In the genomic region with DNA sequence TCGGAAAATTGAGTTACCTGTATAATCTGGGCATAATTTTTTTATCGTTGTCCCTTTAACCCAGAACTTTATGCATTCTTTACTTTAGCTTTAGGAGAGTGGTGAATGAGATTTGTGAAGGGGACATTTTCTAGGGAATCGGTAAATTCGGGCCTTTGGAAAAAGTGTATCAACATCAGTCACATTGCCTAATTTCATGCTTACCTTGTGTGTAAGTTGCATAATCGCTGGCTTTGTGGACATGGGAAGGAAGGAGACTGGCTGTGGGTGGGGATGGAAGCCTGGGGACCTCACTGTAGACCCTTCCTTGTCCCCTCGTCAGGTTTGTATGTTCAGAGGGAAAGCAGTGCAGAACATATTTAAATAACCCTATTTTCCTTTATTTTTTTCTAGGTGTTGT, we compare ENCODE assay signal across 29 cellular contexts. TPM values are rescaled to one million over a fixed set of nuclear protein-coding genes. Genes with fewer than 3 reads are reported as not detected.
DNase-seq lines count a peak whose midpoint lies in the region; ATAC-seq and TF ChIP-seq lines count a peak whose summit lies in the region.
"Had no signal": no experiment of that assay in that cellular context is flagged by ENCODE, and none has a peak within 500 bp of the region (broad histone marks: within the 10 kb centered on the region; RNA-seq: fewer than 3 reads in every experiment).

No MANE protein-coding gene starts in this region.

- CTCF ChIA-PET in WTC11 (lab: Charles Lee), result no interaction called here

- H3K27me3 ChIP-seq in BE2C (no peaks in the 10 kb centered on the region), HAP-1 (ENCODE audit: low read depth) (no peaks in the 10 kb centered on the region)
- H3K27me3 ChIP-seq: testis had no signal

- DNase-seq in activated T-cell treated with anti-CD3 and anti-CD28 coated beads, Interleukin-2, amount 50 U/mL, for 72 hours, result no peak
- DNase-seq in activated T-cell treated with anti-CD3 and anti-CD28 coated beads, Interleukin-2, amount 50 U/mL, for 48 hours, result no peak
- DNase-seq in WTC11 (ENCODE audit: low spot score) (no peak), glutamatergic neuron (no peak), BE2C (no peak), C1 segment of cervical spinal cord (lab: John Stamatoyannopoulos, UW) (no peak), HAP-1 (ENCODE audit: low spot score in 2 of 2) (no peak)
- DNase-seq: activated CD4-positive, CD25-positive, alpha-beta regulatory T cell treated with anti-CD3 and anti-CD28 coated beads, Interleukin-2, amount 50 U/mL, for 72 hours; activated CD8-positive, alpha-beta memory T cell treated with anti-CD3 and anti-CD28 coated beads for 24 hours; activated effector memory CD4-positive, alpha-beta T cell treated with anti-CD3 and anti-CD28 coated beads, Interleukin-2, amount 50 U/mL, for 16 hours; CD4-positive, CD25-positive, alpha-beta regulatory T cell; DND-41; GF-D8; GM23248; Karpas-422; left cardiac atrium; MV-4-11; NCI-H1436 treated with DMSO at 0.1 percent for 48 hours; NCI-H2081 treated with DMSO at 0.1 percent for 48 hours; NCI-H2227 treated with DMSO at 0.1 percent for 48 hours; NCI-H526; NK-92 treated with Interleukin-12 subunit alpha and Interleukin-12 subunit beta, amount 100 ng/mL, for 24 hours; right cardiac atrium; Right ventricle myocardium superior; stimulated activated CD4-positive, alpha-beta T cell treated with anti-CD3 and anti-CD28 coated beads, Interleukin-1b, Interleukin-23, amount 100 ng/mL, for 48 hours; stimulated activated naive CD4-positive, alpha-beta T cell treated with Interleukin-2 at 50 U/mL for 16 hours; T-helper 2 cell; testis had no signal

- H3K4me1 Mint-ChIP-seq in activated T-cell treated with anti-CD3 and anti-CD28 coated beads, Interleukin-2, amount 50 U/mL, for 72 hours (ENCODE audit: low read depth), result peaks cover 44% of the 10 kb centered on the region
- H3K4me1 Mint-ChIP-seq in WTC11 (peaks cover 26% of the 10 kb centered on the region), glutamatergic neuron (ENCODE audit: low read depth, unreplicated experiment) (peaks cover 13% of the 10 kb centered on the region), nephron (peaks cover 29% of the 10 kb centered on the region)

- TF ChIP-seq CTCF in WTC11 (IDR thresholded peaks at IDR 0.05) (no peak), glutamatergic neuron (IDR thresholded peaks at IDR 0.05; ENCODE audit: partially characterized antibody, unreplicated experiment) (no peak), nephron (IDR thresholded peaks at IDR 0.05; ENCODE audit: unreplicated experiment in 3 of 3) (no peak), BE2C (IDR thresholded peaks at IDR 0.05; ENCODE audit: low read depth, low read length) (no peak)

- no peaks in the 10 kb centered on the region for H3K4me1 ChIP-seq in BE2C
- H3K4me1 ChIP-seq in HAP-1, result peaks cover 25% of the 10 kb centered on the region

- no peak for ATAC-seq in activated T-cell treated with anti-CD3 and anti-CD28 coated beads, Interleukin-2, amount 50 U/mL, for 72 hours (replicated peaks in 1 of 2)
- no peak for ATAC-seq in WTC11
- ATAC-seq: left cardiac atrium, right cardiac atrium had no signal

- H3K36me3 ChIP-seq in BE2C (peaks cover 44% of the 10 kb centered on the region), HAP-1 (replicated peaks) (peaks cover 67% of the 10 kb centered on the region)

- no peak overlapping the region for H3K27ac Mint-ChIP-seq in activated T-cell treated with anti-CD3 and anti-CD28 coated beads, Interleukin-2, amount 50 U/mL, for 72 hours
- peak overlapping the region; percentile 31; the same call in 1 of the 2 replicates for H3K27ac Mint-ChIP-seq in WTC11
- H3K27ac Mint-ChIP-seq in glutamatergic neuron (ENCODE audit: unreplicated experiment), result no peak overlapping the region
- H3K27ac Mint-ChIP-seq in nephron, result no peak overlapping the region

- H3K9me3 ChIP-seq in BE2C (no peaks in the 10 kb centered on the region), HAP-1 (no peaks in the 10 kb centered on the region)
- H3K9me3 ChIP-seq: testis had no signal

- POLR2A ChIA-PET in WTC11 (lab: Charles Lee), result no interaction called here

- no peaks in the 10 kb centered on the region for H3K27me3 Mint-ChIP-seq in activated T-cell treated with anti-CD3 and anti-CD28 coated beads, Interleukin-2, amount 50 U/mL, for 72 hours (ENCODE audit: low read depth)
- H3K27me3 Mint-ChIP-seq in WTC11 (ENCODE audit: low read depth) (no peaks in the 10 kb centered on the region), glutamatergic neuron (ENCODE audit: unreplicated experiment) (peaks cover 6% of the 10 kb centered on the region), nephron (ENCODE audit: low read depth) (peaks cover 7% of the 10 kb centered on the region)
- H3K27me3 Mint-ChIP-seq: CD4-positive, CD25-positive, alpha-beta regulatory T cell had no signal

- in situ Hi-C loops in HAP-1 (cut with MboI; ENCODE audit: low sequenced_read_pairs), result no loop called here

- H3K4me3 ChIP-seq in BE2C (ENCODE audit: low read depth, low read length), result no peak overlapping the region
- H3K4me3 ChIP-seq in HAP-1, result no peak overlapping the region; the same call in 1 of the 2 replicates
- H3K4me3 ChIP-seq: GM23248, testis had no signal

- peak overlapping the region; percentile 25 to 98 for H3K4me3 Mint-ChIP-seq in activated T-cell treated with anti-CD3 and anti-CD28 coated beads, Interleukin-2, amount 50 U/mL, for 72 hours
- peak overlapping the region; percentile 24; the same call in 1 of the 2 replicates for H3K4me3 Mint-ChIP-seq in WTC11
- H3K4me3 Mint-ChIP-seq in glutamatergic neuron (ENCODE audit: unreplicated experiment), result peak overlapping the region; percentile 71
- peak overlapping the region in 2 of 3 experiments; percentile 18 to 32 for H3K4me3 Mint-ChIP-seq in nephron

- peaks cover 30 to 50% of the 10 kb centered on the region in 2 donors for H3K36me3 Mint-ChIP-seq in activated T-cell treated with anti-CD3 and anti-CD28 coated beads, Interleukin-2, amount 50 U/mL, for 72 hours (ENCODE audit: insufficient read depth in 2 of 2)
- H3K36me3 Mint-ChIP-seq in WTC11 (peaks cover 48% of the 10 kb centered on the region), glutamatergic neuron (ENCODE audit: unreplicated experiment) (no peaks in the 10 kb centered on the region), nephron (ENCODE audit: low read depth) (peaks cover 34% of the 10 kb centered on the region)

- no peaks in the 10 kb centered on the region for H3K9me3 Mint-ChIP-seq in activated T-cell treated with anti-CD3 and anti-CD28 coated beads, Interleukin-2, amount 50 U/mL, for 72 hours
- H3K9me3 Mint-ChIP-seq in WTC11, result no peaks in the 10 kb centered on the region
- peaks cover 11% of the 10 kb centered on the region for H3K9me3 Mint-ChIP-seq in glutamatergic neuron (ENCODE audit: unreplicated experiment)
- H3K9me3 Mint-ChIP-seq in nephron, result no peaks in the 10 kb centered on the region
- H3K9me3 Mint-ChIP-seq: CD4-positive, CD25-positive, alpha-beta regulatory T cell had no signal

TF ChIP-seq in WTC11, 78 proteins besides CTCF, POLR2A, EP300 and RAD21:
- TF ChIP-seq SMAD3 (CRISPR knock-in tag; IDR thresholded peaks at IDR 0.05; ENCODE audit: borderline replicate concordance) (no peak), ZNF416 (CRISPR knock-in tag; IDR thresholded peaks at IDR 0.05) (peak; percentile 16; the same call in 1 of the 2 replicates)

RNA-seq across cellular contexts. Expression of a gene that starts 3.3 kb away (rescaled TPM):
- total RNA-seq in activated T-cell treated with anti-CD3 and anti-CD28 coated beads, Interleukin-2, amount 50 U/mL, for 72 hours, result 100 to 1,000 TPM; 206 to 242 TPM
- total RNA-seq in WTC11 (2021) (169 to 240 TPM (median 173 TPM) in 3 replicates), glutamatergic neuron (ENCODE audit: unreplicated experiment) (83.3 TPM)
- polyA plus RNA-seq in BE2C (2012; ENCODE audit: insufficient read depth, insufficient read length, low read depth), result 217 TPM
